ENCODE assay signal across 8 cellular contexts in genomic region chr17:39687546-39688474, GRCh38. TPM values are rescaled to one million over a fixed set of nuclear protein-coding genes. Genes with fewer than 3 reads are reported as not detected.
DNase-seq lines count a peak whose midpoint lies in the region; ATAC-seq and TF ChIP-seq lines count a peak whose summit lies in the region.

PGAP3 (minus strand) TSS chr17:39688057; CDS start chr17:39688014, 43 bp downstream.

- peak within 1 kb of the TSS; percentile 94 to 95 for H3K27ac ChIP-seq in left lung

- TF ChIP-seq CTCF in left lung (IDR thresholded peaks at IDR 0.05) = no peak

- H3K9me3 Mint-ChIP-seq in activated CD4-positive, alpha-beta T cell treated with anti-CD3 and anti-CD28 coated beads, Interleukin-2, amount 10 ng/mL, durations not matched to agents 7 days and 5 days = peaks cover 7% of the 10 kb centered on the region

- ATAC-seq in GM19324 (IDR thresholded peaks at IDR 0.05; ENCODE audit: low FRiP score, unreplicated experiment) = peak; percentile 80
- ATAC-seq in HG03460 (IDR thresholded peaks at IDR 0.05; ENCODE audit: unreplicated experiment) = peak; percentile 81
- ATAC-seq in left lung = peak; percentile 94

- no peaks in the 10 kb centered on the region for H3K27me3 Mint-ChIP-seq in activated CD4-positive, alpha-beta T cell treated with anti-CD3 and anti-CD28 coated beads, Interleukin-2, amount 10 ng/mL, durations not matched to agents 7 days and 5 days

- H3K36me3 ChIP-seq in left lung = peaks cover 0 to 21% of the 10 kb centered on the region in 2 donors

- peaks cover 30% of the 10 kb centered on the region for H3K36me3 Mint-ChIP-seq in activated CD4-positive, alpha-beta T cell treated with anti-CD3 and anti-CD28 coated beads, Interleukin-2, amount 10 ng/mL, durations not matched to agents 7 days and 5 days (ENCODE audit: low read depth)

- H3K4me1 ChIP-seq in left lung = peaks cover 14 to 15% of the 10 kb centered on the region in 2 donors

- DNase-seq in C1 segment of cervical spinal cord (lab: John Stamatoyannopoulos, UW) = peak in 12 of 14 donors; percentile 46 to 98 (median 80)
- peak; percentile 87 for DNase-seq in NCI-H524 treated with DMSO at 0.1 percent for 48 hours (lab: John Stamatoyannopoulos, UW)
- peak; percentile 83 for DNase-seq in activated CD4-positive, alpha-beta T cell treated with anti-CD3 and anti-CD28 coated beads, Interleukin-2, amount 10 ng/mL, durations not matched to agents 7 days and 5 days
- peak; percentile 73 for DNase-seq in dedifferentiated amniotic fluid mesenchymal stem cell (ENCODE audit: extremely low spot score)
- DNase-seq in left lung = peak; percentile 87 to 92
- peak; percentile 73 for DNase-seq in stimulated activated CD4-positive, alpha-beta T cell treated with anti-CD3 and anti-CD28 coated beads, Interleukin-2, amount 100 ng/mL, for 4 hours (ENCODE audit: low read depth)

- H3K4me3 Mint-ChIP-seq in activated CD4-positive, alpha-beta T cell treated with anti-CD3 and anti-CD28 coated beads, Interleukin-2, amount 10 ng/mL, durations not matched to agents 7 days and 5 days = peak within 1 kb of the TSS; percentile 94

- peak within 1 kb of the TSS; percentile 57 to 74 for H3K4me3 ChIP-seq in left lung

- CTCF ChIA-PET in activated CD4-positive, alpha-beta T cell treated with anti-CD3 and anti-CD28 coated beads, Interleukin-2, amount 10 ng/mL, durations not matched to agents 7 days and 5 days (lab: Charles Lee) = interaction anchor here (0.6 to 2.4 kb wide), 11 partner anchors 8 to 342 kb away, joined by 3 to 14 read pairs (median 5); partner anchors contain the start of gene MIEN1

- no peaks in the 10 kb centered on the region for H3K9me3 ChIP-seq in left lung

- peaks cover 33% of the 10 kb centered on the region for H3K4me1 Mint-ChIP-seq in activated CD4-positive, alpha-beta T cell treated with anti-CD3 and anti-CD28 coated beads, Interleukin-2, amount 10 ng/mL, durations not matched to agents 7 days and 5 days

- peaks cover 0 to 4% of the 10 kb centered on the region in 2 donors for H3K27me3 ChIP-seq in left lung

- POLR2A ChIA-PET in activated CD4-positive, alpha-beta T cell treated with anti-CD3 and anti-CD28 coated beads, Interleukin-2, amount 10 ng/mL, durations not matched to agents 7 days and 5 days (lab: Charles Lee) = interaction anchor here (0.7 to 1.0 kb wide), 2 partner anchors 15 to 42 kb away, joined by 3 to 6 read pairs; partner anchors contain the start of gene MIEN1

- H3K27ac Mint-ChIP-seq in activated CD4-positive, alpha-beta T cell treated with anti-CD3 and anti-CD28 coated beads, Interleukin-2, amount 10 ng/mL, durations not matched to agents 7 days and 5 days = peak within 1 kb of the TSS; percentile 98

- intact Hi-C loops in left lung (cut with DNase I) = no loop called here

RNA-seq across cellular contexts. Expression of gene PGAP3, which starts in this region (rescaled TPM):
- total RNA-seq in activated CD4-positive, alpha-beta T cell treated with anti-CD3 and anti-CD28 coated beads, Interleukin-2, amount 10 ng/mL, durations not matched to agents 7 days and 5 days = 10 to 100 TPM; 27.0 to 30.6 TPM
- total RNA-seq in left lung = 10 to 100 TPM; 17.2 to 32.9 TPM

Comparison
In these comparisons a context has a peak if more than half of its experiments do, and no peak if none do; other contexts are left out.
1. Peak in every context shown above with its lines: DNase-seq, ATAC-seq, H3K4me3 ChIP-seq and H3K27ac ChIP-seq.